1 cellular context compared by ENCODE assay signal in genomic region chr18:524496-524895, GRCh38.
TF ChIP-seq lines count a peak whose summit lies in the region.

No MANE protein-coding gene starts in this region.

TF ChIP-seq in GM12878, 131 proteins besides CTCF, POLR2A, EP300 and RAD21 (continued from another document):
- no peak for TF ChIP-seq BCL3 (IDR thresholded peaks at IDR 0.05; ENCODE audit: borderline replicate concordance, insufficient read depth, low read depth, low read length, poor library complexity, severe bottlenecking)
- no peak for TF ChIP-seq GABPA (IDR thresholded peaks at IDR 0.05; ENCODE audit: low read depth)
- no peak for TF ChIP-seq CUX1 (IDR thresholded peaks at IDR 0.05; ENCODE audit: insufficient replicate concordance, low read depth, low read length)
- TF ChIP-seq NBN (IDR thresholded peaks at IDR 0.05): no peak
- TF ChIP-seq IKZF2 (IDR thresholded peaks at IDR 0.05): no peak
- no peak for TF ChIP-seq TCF7 (IDR thresholded peaks at IDR 0.05; ENCODE audit: borderline replicate concordance)
- TF ChIP-seq SIX5 (IDR thresholded peaks at IDR 0.05; ENCODE audit: low read depth, low read length, severe bottlenecking): no peak
- no peak for TF ChIP-seq JUNB (IDR thresholded peaks at IDR 0.05)
